In the genomic region with DNA sequence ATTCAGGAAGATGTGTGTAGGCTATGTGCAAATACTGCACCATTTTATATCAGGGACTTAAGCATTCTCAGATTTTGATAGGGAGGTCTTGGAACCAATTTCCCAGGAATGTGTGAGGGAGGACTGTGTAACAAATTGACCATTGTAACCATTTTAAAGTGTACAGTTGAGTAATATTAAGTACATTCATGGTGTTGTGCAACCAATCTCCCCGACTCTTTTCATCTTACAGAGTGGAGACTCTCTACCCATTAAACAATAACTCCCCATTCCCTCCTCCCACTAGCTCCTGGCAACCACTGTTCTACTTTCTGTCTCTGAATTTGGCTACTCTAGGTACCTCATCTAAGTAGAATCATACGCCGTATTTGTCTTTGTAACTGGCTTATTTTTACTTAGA, we compare ENCODE assay signal across 23 cellular contexts. TPM values are rescaled to one million over a fixed set of nuclear protein-coding genes. Genes with fewer than 3 reads are reported as not detected.
DNase-seq lines count a peak whose midpoint lies in the region; ATAC-seq, FAIRE-seq and TF ChIP-seq lines count a peak whose summit lies in the region.
"Had no signal": no experiment of that assay in that cellular context is flagged by ENCODE, and none has a peak within 500 bp of the region (broad histone marks: within the 10 kb centered on the region; RNA-seq: fewer than 3 reads in every experiment).

No MANE protein-coding gene starts in this region.

- FAIRE-seq in kidney (lab: Jason Lieb, UNC): no peak
- FAIRE-seq: A549, D721Med, H1 had no signal

- H3K4me3 ChIP-seq in fibroblast of the aortic adventitia (ENCODE audit: low read depth, low read length) (no peak overlapping the region), kidney (ENCODE audit: low read length in 2 of 2) (no peak overlapping the region)
- H3K4me3 ChIP-seq: A549; BLaER1 treated with 17β-estradiol and CSF1 and Interleukin-3, amounts not matched to agents 10 nM and 100 nM had no signal

- H3K9ac ChIP-seq in kidney (ENCODE audit: low read length in 2 of 2): no peak overlapping the region
- H3K9ac ChIP-seq: BLaER1 treated with 17β-estradiol and CSF1 and Interleukin-3, amounts not matched to agents 10 nM and 100 nM had no signal

- H3K4me1 ChIP-seq in kidney (ENCODE audit: control insufficient read depth in 1 of 2, insufficient read depth in 1 of 2, low read depth in 1 of 2, low read length in 2 of 2): peaks cover 5 to 6% of the 10 kb centered on the region in 2 donors

- TF ChIP-seq CTCF in activated B cell treated with CpG ODN at 0.5 μM for 24 hours (IDR thresholded peaks at IDR 0.05): no peak
- TF ChIP-seq CTCF in fibroblast of the aortic adventitia (IDR thresholded peaks at IDR 0.05; ENCODE audit: insufficient read depth, low read length): no peak
- TF ChIP-seq CTCF in kidney (IDR thresholded peaks at IDR 0.05; ENCODE audit: borderline replicate concordance, extremely low read depth, insufficient read depth): no peak

- no peaks in the 10 kb centered on the region for H3K27me3 Mint-ChIP-seq in activated B cell treated with CpG ODN at 0.5 μM for 24 hours
- no peaks in the 10 kb centered on the region for H3K27me3 Mint-ChIP-seq in naive B cell
- H3K27me3 Mint-ChIP-seq: CD8-positive, alpha-beta memory T cell had no signal

- H3K4me1 Mint-ChIP-seq in activated B cell treated with CpG ODN at 0.5 μM for 24 hours: peaks cover 47% of the 10 kb centered on the region
- H3K4me1 Mint-ChIP-seq in naive B cell: peaks cover 17 to 34% (median 20%) of the 10 kb centered on the region in 3 donors

- H3K36me3 Mint-ChIP-seq in activated B cell treated with CpG ODN at 0.5 μM for 24 hours (ENCODE audit: low read depth) (peaks cover 36% of the 10 kb centered on the region), naive B cell (peaks cover 0 to 5% of the 10 kb centered on the region in 2 donors)

- CTCF ChIA-PET in activated B cell treated with CpG ODN at 0.5 μM for 24 hours (lab: Charles Lee): interaction anchor here (1.7 to 1.9 kb wide), 2 partner anchors 9 to 94 kb away, joined by 4 to 5 read pairs; no protein-coding TSS in a partner anchor

- H3K4me3 Mint-ChIP-seq in activated B cell treated with CpG ODN at 0.5 μM for 24 hours (no peak overlapping the region), naive B cell (peak overlapping the region in 2 of 8 donors; percentile 16 to 32)
- H3K4me3 Mint-ChIP-seq: HFFc6 had no signal

- no peak overlapping the region for H3K27ac ChIP-seq in kidney (ENCODE audit: low read depth in 2 of 2, low read length in 2 of 2)
- H3K27ac ChIP-seq: A549; BLaER1 treated with 17β-estradiol and CSF1 and Interleukin-3, amounts not matched to agents 10 nM and 100 nM had no signal

- ATAC-seq in activated B cell treated with CpG ODN at 0.5 μM for 24 hours (ENCODE audit: low read depth) (no peak), naive B cell (ENCODE audit: low read depth in 2 of 2) (no peak), GM19395 (IDR thresholded peaks at IDR 0.05; ENCODE audit: unreplicated experiment) (no peak), GM18909 (IDR thresholded peaks at IDR 0.05; ENCODE audit: poor library complexity, unreplicated experiment) (no peak)
- ATAC-seq: A549 had no signal

- H3K9me3 Mint-ChIP-seq in activated B cell treated with CpG ODN at 0.5 μM for 24 hours (no peaks in the 10 kb centered on the region), naive B cell (no peaks in the 10 kb centered on the region)
- H3K9me3 Mint-ChIP-seq: CD8-positive, alpha-beta memory T cell; HFFc6 had no signal

- DNase-seq in HCEC 1CT (peak; percentile 8), activated B cell treated with CpG ODN at 0.5 μM for 24 hours (no peak), fibroblast of the aortic adventitia (ENCODE audit: low read depth) (peak; percentile 20), naive B cell (no peak), kidney (no peak), NCI-H146 treated with DMSO at 0.1 percent for 48 hours (lab: John Stamatoyannopoulos, UW; ENCODE audit: unreplicated experiment) (no peak)
- DNase-seq: CD8-positive, alpha-beta memory T cell; DMS79 treated with DMSO at 0.1 percent for 48 hours; HFFc6; Karpas-422; MM.1S; NCI-H1417; NCI-H1930; NCI-H446; NCI-H69; SHP77 treated with DMSO at 0.1 percent for 48 hours had no signal

- POLR2A ChIA-PET in activated B cell treated with CpG ODN at 0.5 μM for 24 hours (lab: Charles Lee): no interaction called here

- intact Hi-C loops in activated B cell treated with CpG ODN at 0.5 μM for 24 hours (cut with micrococcal nuclease): loop anchor here (10.0 kb wide), 1 partner anchor 622 kb away; a partner anchor contains a TSS
- intact Hi-C loops in kidney (cut with DNase I): no loop called here

- H3K27ac Mint-ChIP-seq in activated B cell treated with CpG ODN at 0.5 μM for 24 hours: peak overlapping the region; percentile 30
- H3K27ac Mint-ChIP-seq in naive B cell: peak overlapping the region in 5 of 6 donors; percentile 34 to 92 (median 84)
- H3K27ac Mint-ChIP-seq: CD8-positive, alpha-beta memory T cell; HFFc6 had no signal

- H3K36me3 ChIP-seq in kidney (ENCODE audit: control insufficient read depth in 1 of 2, insufficient read depth in 2 of 2, low read length in 2 of 2): peaks cover 0 to 11% of the 10 kb centered on the region in 2 donors

- no peaks in the 10 kb centered on the region for H3K9me3 ChIP-seq in kidney (ENCODE audit: control insufficient read depth in 1 of 2, low read length in 2 of 2)
- H3K9me3 ChIP-seq: A549; BLaER1 treated with 17β-estradiol and CSF1 and Interleukin-3, amounts not matched to agents 10 nM and 100 nM had no signal

RNA-seq across cellular contexts. Expression of a gene that starts 5.1 kb away (rescaled TPM):
- total RNA-seq in activated B cell treated with CpG ODN at 0.5 μM for 24 hours: 23.8 and 25.0 TPM in 2 replicates
- 59.9 and 89.8 TPM in 2 replicates for total RNA-seq in fibroblast of the aortic adventitia (ENCODE audit: low replicate concordance)
- polyA plus RNA-seq in naive B cell (ENCODE audit: low read depth in 6 of 6): 10 to 100 TPM; 54.0 to 79.2 (median 61.9) TPM
- 40.0 TPM for total RNA-seq in kidney
- polyA plus RNA-seq in kidney (ENCODE audit: insufficient read depth, low read depth, low replicate concordance): 44.5 TPM

RNA-seq across cellular contexts. Expression of a gene that starts 31.5 kb away (rescaled TPM):
- 28.9 and 38.8 TPM in 2 replicates for total RNA-seq in activated B cell treated with CpG ODN at 0.5 μM for 24 hours
- 7.0 and 16.3 TPM in 2 replicates for total RNA-seq in fibroblast of the aortic adventitia (ENCODE audit: low replicate concordance)
- polyA plus RNA-seq in naive B cell (ENCODE audit: low read depth in 6 of 6): 10 to 100 TPM; 11.2 to 38.5 (median 19.0) TPM
- total RNA-seq in kidney: 39.4 TPM
- polyA plus RNA-seq in kidney (ENCODE audit: insufficient read depth, low read depth, low replicate concordance): 11.6 TPM

RNA-seq across cellular contexts. Expression of a gene that starts 58.3 kb away (rescaled TPM):
- 33.7 and 42.7 TPM in 2 replicates for total RNA-seq in activated B cell treated with CpG ODN at 0.5 μM for 24 hours
- 0.18 TPM in 1 of 2 replicates, not detected in the other for total RNA-seq in fibroblast of the aortic adventitia (ENCODE audit: low replicate concordance)
- 10 to 100 TPM; 15.6 to 34.1 (median 24.1) TPM for polyA plus RNA-seq in naive B cell (ENCODE audit: low read depth in 6 of 6)
- total RNA-seq in kidney: 22.1 TPM
- 2.2 TPM for polyA plus RNA-seq in kidney (ENCODE audit: insufficient read depth, low read depth, low replicate concordance)
- total RNA-seq: G401 had no signal
- polyA plus RNA-seq: A549 had no signal

Comparison
In these comparisons a context has a peak if more than half of its experiments do, and no peak if none do; other contexts are left out.
1. DNase-seq: peak in HCEC 1CT (single experiment) and fibroblast of the aortic adventitia (single experiment); none in activated B cell treated with CpG ODN at 0.5 μM for 24 hours (single experiment), naive B cell (single experiment), kidney (single experiment) and NCI-H146 treated with DMSO at 0.1 percent for 48 hours (single experiment).
2. RNA of a gene that starts 58.3 kb away (total RNA-seq): 33.7 to 42.7 TPM in activated B cell treated with CpG ODN at 0.5 μM for 24 hours and 22.1 TPM in kidney (single experiment); 0.18 TPM in fibroblast of the aortic adventitia; every median in the first group is over 10 times any median in the second.